Comparison of ENCODE assay signal across 9 cellular contexts in the genomic region with DNA sequence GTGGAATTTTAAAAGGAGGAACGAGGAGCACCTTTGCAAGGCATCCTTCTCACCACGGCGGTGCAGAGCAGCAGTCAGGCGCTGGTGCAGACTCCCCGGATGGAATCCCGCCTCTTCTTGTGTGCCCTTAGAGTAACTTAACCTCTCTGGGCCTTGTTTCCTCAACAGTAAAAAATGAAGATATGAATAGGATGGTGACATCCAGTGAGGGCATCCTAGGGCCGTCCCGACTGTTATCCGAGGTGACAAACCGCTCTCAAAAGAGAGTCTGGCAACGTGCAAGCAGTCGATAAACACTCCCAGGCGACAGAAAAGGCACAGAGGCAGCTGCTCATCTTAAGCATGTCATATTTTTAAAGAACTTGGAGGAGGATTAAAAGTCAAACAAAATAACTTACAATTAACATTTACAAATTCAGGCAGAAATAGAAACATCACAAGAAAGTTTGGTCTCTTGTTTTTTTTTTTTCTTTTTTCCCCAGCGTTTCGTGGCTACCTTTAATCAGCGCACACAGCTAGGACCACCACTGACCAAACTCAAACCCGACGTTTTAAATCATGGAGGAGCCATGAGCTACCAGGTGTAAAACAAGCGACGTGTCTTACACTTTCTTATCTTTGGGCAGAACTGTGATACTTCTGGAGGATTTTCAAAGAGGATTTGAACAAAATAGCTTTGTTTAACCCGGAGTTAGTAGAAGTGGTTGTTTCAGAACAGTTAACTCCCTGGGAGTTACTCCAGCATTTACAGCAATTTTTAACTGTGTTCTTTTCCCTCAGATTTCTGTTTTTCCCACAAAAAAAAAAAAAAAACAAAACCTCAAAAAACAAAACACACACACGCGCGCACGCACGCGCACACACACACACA. TPM values are rescaled to one million over a fixed set of nuclear protein-coding genes. Genes with fewer than 3 reads are reported as not detected.
DNase-seq lines count a peak whose midpoint lies in the region; TF ChIP-seq lines count a peak whose summit lies in the region.
"Had no signal": no experiment of that assay in that cellular context is flagged by ENCODE, and none has a peak within 500 bp of the region (broad histone marks: within the 10 kb centered on the region; RNA-seq: fewer than 3 reads in every experiment).

No MANE protein-coding gene starts in this region.

- H3K27me3 ChIP-seq in GM06990 (replicated peaks; ENCODE audit: control insufficient read depth, insufficient read depth, low read length) (no peaks in the 10 kb centered on the region), Peyer's patch (no peaks in the 10 kb centered on the region), ovary (no peaks in the 10 kb centered on the region)
- no peaks in the 10 kb centered on the region for H3K27me3 ChIP-seq in effector memory CD4-positive, alpha-beta T cell (replicated peaks; ENCODE audit: control insufficient read depth, insufficient read depth, low read length, poor library complexity, severe bottlenecking)
- H3K27me3 ChIP-seq: testis had no signal

- WGBS in ovary, 3 donors: 50 to 60% (median 56%) methylated on average over 27 of the region's 27 CpGs

- no peaks in the 10 kb centered on the region for H3K36me3 ChIP-seq in GM06990 (ENCODE audit: control insufficient read depth, insufficient read depth, low read length)
- H3K36me3 ChIP-seq in Peyer's patch: no peaks in the 10 kb centered on the region
- H3K36me3 ChIP-seq in effector memory CD4-positive, alpha-beta T cell (ENCODE audit: control insufficient read depth, insufficient read depth, low read length): no peaks in the 10 kb centered on the region
- H3K36me3 ChIP-seq in ovary: no peaks in the 10 kb centered on the region

- no peak for DNase-seq in GM06990 (ENCODE audit: extremely low read depth, insufficient read length)
- DNase-seq in Peyer's patch: peak in 1 of 3 donors; percentile 46
- DNase-seq in effector memory CD4-positive, alpha-beta T cell: no peak
- DNase-seq in ovary: no peak
- no peak for DNase-seq in NCI-H1436 (lab: John Stamatoyannopoulos, UW)
- DNase-seq in occipital lobe (lab: John Stamatoyannopoulos, UW): no peak
- DNase-seq in COR-L47 (lab: John Stamatoyannopoulos, UW): no peak
- DNase-seq in DMS53 (lab: John Stamatoyannopoulos, UW): no peak
- DNase-seq: testis had no signal

- TF ChIP-seq POLR2A in Peyer's patch (IDR thresholded peaks at IDR 0.05): no peak
- TF ChIP-seq POLR2A in ovary (IDR thresholded peaks at IDR 0.05): no peak

- no peak for TF ChIP-seq CTCF in GM06990 (IDR thresholded peaks at IDR 0.05; ENCODE audit: insufficient read depth, low read length, poor library complexity, severe bottlenecking)
- no peak for TF ChIP-seq CTCF in Peyer's patch (IDR thresholded peaks at IDR 0.05)
- no peak for TF ChIP-seq CTCF in ovary (IDR thresholded peaks at IDR 0.05)

- H3K4me3 ChIP-seq in GM06990 (replicated peaks; ENCODE audit: low read depth, low read length): peak overlapping the region; percentile 82
- H3K4me3 ChIP-seq in Peyer's patch: peak overlapping the region; percentile 92 to 97 (median 97)
- peak overlapping the region; percentile 95 for H3K4me3 ChIP-seq in effector memory CD4-positive, alpha-beta T cell (ENCODE audit: insufficient read depth, low read depth, low read length, poor library complexity, severe bottlenecking)
- H3K4me3 ChIP-seq in ovary: peak overlapping the region; percentile 85

- peak overlapping the region; percentile 96 to 99 (median 98) for H3K27ac ChIP-seq in Peyer's patch
- peak overlapping the region; percentile 86 for H3K27ac ChIP-seq in effector memory CD4-positive, alpha-beta T cell (ENCODE audit: insufficient read depth, low read length, poor library complexity, severe bottlenecking)
- no peak overlapping the region for H3K27ac ChIP-seq in ovary

- H3K4me1 ChIP-seq in Peyer's patch (peaks cover 0 to 70% (median 18%) of the 10 kb centered on the region in 4 donors), ovary (ENCODE audit: insufficient read depth) (peaks cover 2% of the 10 kb centered on the region)
- H3K4me1 ChIP-seq in effector memory CD4-positive, alpha-beta T cell (ENCODE audit: control insufficient read depth, insufficient read depth, low read length, poor library complexity, severe bottlenecking): peaks cover 52% of the 10 kb centered on the region

- intact Hi-C loops in ovary (cut with DNase I): loop anchor here in 2 of 4 donors (5.0 to 10.0 kb wide), 3 partner anchors 33 to 126 kb away; no protein-coding TSS in a partner anchor

- no peak for TF ChIP-seq EP300 in ovary (IDR thresholded peaks at IDR 0.05)

- H3K9me3 ChIP-seq in Peyer's patch: no peaks in the 10 kb centered on the region
- H3K9me3 ChIP-seq in effector memory CD4-positive, alpha-beta T cell (ENCODE audit: control insufficient read depth, low read length): no peaks in the 10 kb centered on the region
- no peaks in the 10 kb centered on the region for H3K9me3 ChIP-seq in ovary
- H3K9me3 ChIP-seq: testis had no signal

RNA-seq across cellular contexts. Expression of a gene that starts 2.1 kb away (rescaled TPM):
- total RNA-seq in Peyer's patch: 10 to 100 TPM; 40.9 to 67.7 (median 51.8) TPM
- total RNA-seq in ovary: 10 to 100 TPM; 19.9 to 38.2 (median 24.2) TPM
- polyA plus RNA-seq in ovary: 10 to 100 TPM in 1 of 2 donors, 1 to 10 TPM in 1; 7.1 to 21.6 TPM
- 5.8 TPM for total RNA-seq in occipital lobe

Comparison
In these comparisons a context has a peak if more than half of its experiments do, and no peak if none do; other contexts are left out.
1. H3K27ac ChIP-seq: peak in Peyer's patch (4 of 4) and effector memory CD4-positive, alpha-beta T cell (single experiment); none in ovary (0 of 2).
2. Peak in every context shown above with its lines, with median percentiles within 50 percentile points of each other: H3K4me3 ChIP-seq.